In genomic region chr6:46453221-46453620, GRCh38 we compare ENCODE assay signal across 12 cellular contexts. TPM values are rescaled to one million over a fixed set of nuclear protein-coding genes. Genes with fewer than 3 reads are reported as not detected.
DNase-seq lines count a peak whose midpoint lies in the region; ATAC-seq, FAIRE-seq and TF ChIP-seq lines count a peak whose summit lies in the region.
"Had no signal": no experiment of that assay in that cellular context is flagged by ENCODE, and none has a peak within 500 bp of the region (broad histone marks: within the 10 kb centered on the region; RNA-seq: fewer than 3 reads in every experiment).

No MANE protein-coding gene starts in this region.

- FAIRE-seq in H54 (lab: Jason Lieb, UNC): peak; percentile 6

- H3K9me3 ChIP-seq in mammary epithelial cell (replicated peaks; ENCODE audit: insufficient read depth, low read length): no peaks in the 10 kb centered on the region
- H3K9me3 ChIP-seq in colonic mucosa: no peaks in the 10 kb centered on the region

- no peak overlapping the region for H3K27ac ChIP-seq in mammary epithelial cell (ENCODE audit: insufficient read depth, low read depth, low read length)
- H3K27ac ChIP-seq in colonic mucosa: no peak overlapping the region

- no peaks in the 10 kb centered on the region for H4K20me1 ChIP-seq in mammary epithelial cell (ENCODE audit: insufficient read depth, low read length)

- intact Hi-C loops in mammary epithelial cell (cut with micrococcal nuclease): no loop called here
- intact Hi-C loops in colonic mucosa (cut with DNase I): no loop called here

- no peak overlapping the region for H3K4me2 ChIP-seq in mammary epithelial cell (ENCODE audit: insufficient read depth, low read depth, low read length)

- 36% methylated on average over 4 of the region's 4 CpGs for WGBS in mammary epithelial cell (ENCODE audit: low coverage, missing lambda C conversion rate)

- no peaks in the 10 kb centered on the region for H3K36me3 ChIP-seq in mammary epithelial cell (ENCODE audit: insufficient read depth, low read length)
- no peaks in the 10 kb centered on the region for H3K36me3 ChIP-seq in colonic mucosa

- no peak overlapping the region for H2AFZ ChIP-seq in mammary epithelial cell (ENCODE audit: low read depth, low read length)

- no peak for TF ChIP-seq POLR2A in H54 (IDR thresholded peaks at IDR 0.05; ENCODE audit: low read depth, low read length)

- H3K4me3 ChIP-seq in mammary epithelial cell (replicated peaks in 1 of 3; ENCODE audit: insufficient read depth in 1 of 3, low read depth in 2 of 3, low read length in 3 of 3) (no peak overlapping the region), colonic mucosa (no peak overlapping the region)

- DNase-seq in AG08396 (ENCODE audit: low spot score) (peak; percentile 40), H54 (ENCODE audit: insufficient read length, low spot score) (no peak), mammary epithelial cell (peak; percentile 45), myocyte (ENCODE audit: low read depth) (peak; percentile 45), colonic mucosa (no peak)
- DNase-seq: activated CD4-positive, alpha-beta T cell treated with anti-CD3 and anti-CD28 coated beads, Interleukin-2, amount 50 U/mL, for 1 hour; GF-D8; stimulated activated CD4-positive, alpha-beta T cell treated with anti-CD3 and anti-CD28 coated beads, Interleukin-1b, Interleukin-23, amount 100 ng/mL, for 48 hours had no signal

- H3K9ac ChIP-seq in mammary epithelial cell (ENCODE audit: insufficient read depth, low read length) (no peak overlapping the region), colonic mucosa (ENCODE audit: low read depth in 2 of 2, low read length in 2 of 2) (no peak overlapping the region)

- CTCF ChIA-PET in mammary epithelial cell (lab: Charles Lee; ENCODE audit: low non-redundant PET): interaction anchor here (0.5 kb wide), 1 partner anchor 128 kb away, joined by 3 read pairs; no protein-coding TSS in a partner anchor

- TF ChIP-seq CTCF in mammary epithelial cell (conservative IDR thresholded peaks at IDR 0.05 in 1 of 2, IDR thresholded peaks at IDR 0.05 in 1 of 2; ENCODE audit: extremely low read depth in 1 of 2, insufficient read depth in 1 of 2, low read depth in 1 of 2, low read length in 2 of 2) (no peak), colonic mucosa (IDR thresholded peaks at IDR 0.05) (no peak)

- H3K27me3 ChIP-seq in mammary epithelial cell (ENCODE audit: insufficient read depth, low read length) (no peaks in the 10 kb centered on the region), colonic mucosa (no peaks in the 10 kb centered on the region)

- no TSS peak for BruUV-seq in mammary epithelial cell (replicated peaks; lab: Mats Ljungman, UMichigan)

- dilution Hi-C loops in mammary epithelial cell (cut with HindIII; ENCODE audit: low sequenced_read_pairs): no loop called here

- ATAC-seq in GM19455 (IDR thresholded peaks at IDR 0.05; ENCODE audit: unreplicated experiment): no peak
- no peak for ATAC-seq in activated CD4-positive, CD25-positive, alpha-beta regulatory T cell treated with anti-CD3 and anti-CD28 coated beads, Interleukin-2, amount 50 U/mL, for 24 hours
- no peak for ATAC-seq in HG02885 (IDR thresholded peaks at IDR 0.05; ENCODE audit: poor library complexity, unreplicated experiment)

- peaks cover 3% of the 10 kb centered on the region for H3K4me1 ChIP-seq in mammary epithelial cell (ENCODE audit: insufficient read depth, low read length)
- no peaks in the 10 kb centered on the region for H3K4me1 ChIP-seq in colonic mucosa

- H3K79me2 ChIP-seq in mammary epithelial cell (ENCODE audit: insufficient read depth, low read length): no peaks in the 10 kb centered on the region

- in situ Hi-C loops in mammary epithelial cell (cut with MboI; ENCODE audit: low sequenced_read_pairs in 2 of 2): no loop called here

RNA-seq across cellular contexts. Expression of gene RCAN2, which starts 38.0 kb away (rescaled TPM):
- total RNA-seq in mammary epithelial cell (1 to 10 TPM in 1 of 2 donors, not detected in 1; 2.7 TPM), myocyte (1.2 and 1.4 TPM in 2 replicates), colonic mucosa (1 to 10 TPM; 3.6 to 7.0 TPM)
- not detected for polyA plus RNA-seq in mammary epithelial cell
- polyA minus RNA-seq in mammary epithelial cell: not detected
- polyA plus RNA-seq in myocyte (2012): 6.9 TPM
- total RNA-seq: mononuclear cell had no signal

Comparison
In these comparisons a context has a peak if more than half of its experiments do, and no peak if none do; other contexts are left out.
1. DNase-seq: peak in AG08396 (single experiment), mammary epithelial cell (single experiment) and myocyte (single experiment); none in H54 (single experiment) and colonic mucosa (single experiment).